1 cellular context compared by ENCODE assay signal in genomic region chr11:86116386-86116726, GRCh38.
TF ChIP-seq lines count a peak whose summit lies in the region.

No MANE protein-coding gene starts in this region.

TF ChIP-seq in GM12878, 131 proteins besides CTCF, POLR2A, EP300 and RAD21 (continued from another document):
- TF ChIP-seq REST (IDR thresholded peaks at IDR 0.05; ENCODE audit: low read depth, low read length) (no peak), PRDM15 (CRISPR knock-in tag; IDR thresholded peaks at IDR 0.05) (no peak), CBX3 (IDR thresholded peaks at IDR 0.05; ENCODE audit: borderline replicate concordance, low read depth) (no peak), GABPA (IDR thresholded peaks at IDR 0.05; ENCODE audit: low read depth) (no peak), STAT3 (IDR thresholded peaks at IDR 0.05; ENCODE audit: low read depth, low read length) (peak; percentile 84; the same call in 1 of the 2 replicates), IRF4 (IDR thresholded peaks at IDR 0.05; ENCODE audit: low read depth, low read length) (peak; percentile 66; the same call in 1 of the 2 replicates), TARDBP (IDR thresholded peaks at IDR 0.05; ENCODE audit: borderline replicate concordance) (no peak), LARP7 (IDR thresholded peaks at IDR 0.05) (no peak), RELA (IDR thresholded peaks at IDR 0.05; ENCODE audit: borderline replicate concordance, partially characterized antibody) (peak; percentile 95), BMI1 (IDR thresholded peaks at IDR 0.05; ENCODE audit: borderline replicate concordance) (peak; percentile 25; the same call in 1 of the 2 replicates), BCL3 (IDR thresholded peaks at IDR 0.05; ENCODE audit: borderline replicate concordance, insufficient read depth, low read depth, low read length, poor library complexity, severe bottlenecking) (no peak), KDM1A (IDR thresholded peaks at IDR 0.05; ENCODE audit: borderline replicate concordance) (no peak), ATF2 (IDR thresholded peaks at IDR 0.05; ENCODE audit: low read length) (peak; percentile 84), ATF3 (IDR thresholded peaks at IDR 0.05; ENCODE audit: borderline replicate concordance, extremely low read depth, low read depth, low read length) (no peak), JUNB (IDR thresholded peaks at IDR 0.05) (peak; percentile 87), SPI1 (IDR thresholded peaks at IDR 0.05; ENCODE audit: borderline replicate concordance, insufficient read depth, low read depth, low read length) (no peak), POLR2AphosphoS5 (IDR thresholded peaks at IDR 0.05; ENCODE audit: low read length) (peak; percentile 63; the same call in 1 of the 2 replicates), ASH2L (IDR thresholded peaks at IDR 0.05; ENCODE audit: borderline replicate concordance, low read depth) (no peak), NR2C2 (IDR thresholded peaks at IDR 0.05; ENCODE audit: borderline replicate concordance, control insufficient read depth, insufficient read length, low read depth) (no peak)
